In genomic region chr13:44934724-44935123, GRCh38 we compare ENCODE assay signal across 11 cellular contexts. TPM values are rescaled to one million over a fixed set of nuclear protein-coding genes. Genes with fewer than 3 reads are reported as not detected.
DNase-seq lines count a peak whose midpoint lies in the region; ATAC-seq and TF ChIP-seq lines count a peak whose summit lies in the region.
"Had no signal": no experiment of that assay in that cellular context is flagged by ENCODE, and none has a peak within 500 bp of the region (broad histone marks: within the 10 kb centered on the region; RNA-seq: fewer than 3 reads in every experiment).

No MANE protein-coding gene starts in this region.

- H3K4me1 Mint-ChIP-seq in HFFc6 (ENCODE audit: low read depth) = peaks cover 81% of the 10 kb centered on the region
- peaks cover 8% of the 10 kb centered on the region for H3K4me1 Mint-ChIP-seq in activated CD8-positive, alpha-beta T cell treated with anti-CD3 and anti-CD28 coated beads for 36 hours (ENCODE audit: low read depth)
- H3K4me1 Mint-ChIP-seq: T-cell had no signal

- POLR2A ChIA-PET in BJ (lab: Charles Lee) = no interaction called here
- POLR2A ChIA-PET in activated CD8-positive, alpha-beta T cell treated with anti-CD3 and anti-CD28 coated beads for 36 hours (lab: Charles Lee) = interaction anchor here (0.6 kb wide), 1 partner anchor 1208 kb away, joined by 3 read pairs; no protein-coding TSS in a partner anchor

- peak overlapping the region; percentile 17; the same call in 1 of the 2 replicates for H3K4me3 Mint-ChIP-seq in HFFc6
- H3K4me3 Mint-ChIP-seq in activated CD8-positive, alpha-beta T cell treated with anti-CD3 and anti-CD28 coated beads for 36 hours = no peak overlapping the region
- H3K4me3 Mint-ChIP-seq: T-cell had no signal

- H3K27me3 Mint-ChIP-seq in HFFc6 (ENCODE audit: insufficient read depth) = no peaks in the 10 kb centered on the region
- H3K27me3 Mint-ChIP-seq in activated CD8-positive, alpha-beta T cell treated with anti-CD3 and anti-CD28 coated beads for 36 hours = peaks cover 3% of the 10 kb centered on the region

- no peak overlapping the region for H3K4me3 ChIP-seq in BJ (ENCODE audit: low read depth, low read length)

- no peaks in the 10 kb centered on the region for H3K9me3 Mint-ChIP-seq in HFFc6
- no peaks in the 10 kb centered on the region for H3K9me3 Mint-ChIP-seq in activated CD8-positive, alpha-beta T cell treated with anti-CD3 and anti-CD28 coated beads for 36 hours
- H3K9me3 Mint-ChIP-seq: T-cell had no signal

- CTCF ChIA-PET in BJ (lab: Yijun Ruan, JAX) = interaction anchor here (1.2 kb wide), 1 partner anchor 1026 kb away, joined by 4 read pairs; no protein-coding TSS in a partner anchor
- CTCF ChIA-PET in activated CD8-positive, alpha-beta T cell treated with anti-CD3 and anti-CD28 coated beads for 36 hours (lab: Charles Lee) = interaction anchor here (0.6 to 1.7 kb wide), 3 partner anchors 8 to 450 kb away, joined by 3 to 5 read pairs (median 3); no protein-coding TSS in a partner anchor

- H3K36me3 Mint-ChIP-seq in HFFc6 (ENCODE audit: low read depth) = 0 out of 2 replicates have a peak, but pooled peaks cover 5% of the 10 kb centered on the region
- H3K36me3 Mint-ChIP-seq in activated CD8-positive, alpha-beta T cell treated with anti-CD3 and anti-CD28 coated beads for 36 hours (ENCODE audit: low read depth) = no peaks in the 10 kb centered on the region
- H3K36me3 Mint-ChIP-seq: T-cell had no signal

- peak; percentile 84 for ATAC-seq in activated CD8-positive, alpha-beta T cell treated with anti-CD3 and anti-CD28 coated beads for 36 hours
- ATAC-seq in GM21367 (IDR thresholded peaks at IDR 0.05; ENCODE audit: unreplicated experiment) (no peak), GM18861 (IDR thresholded peaks at IDR 0.05; ENCODE audit: unreplicated experiment) (no peak)
- ATAC-seq: T-cell had no signal

- intact Hi-C loops in activated CD8-positive, alpha-beta T cell treated with anti-CD3 and anti-CD28 coated beads for 36 hours (cut with micrococcal nuclease) = no loop called here

- no peaks in the 10 kb centered on the region for H3K27me3 ChIP-seq in BJ (ENCODE audit: control insufficient read depth, insufficient read depth, low read length)

- peak overlapping the region; percentile 95 for H3K27ac Mint-ChIP-seq in HFFc6
- peak overlapping the region; percentile 8 for H3K27ac Mint-ChIP-seq in activated CD8-positive, alpha-beta T cell treated with anti-CD3 and anti-CD28 coated beads for 36 hours
- H3K27ac Mint-ChIP-seq: T-cell had no signal

- DNase-seq in BJ (ENCODE audit: low read depth) (peak; percentile 31), HFFc6 (peak; percentile 28), glomerular visceral epithelial cell (ENCODE audit: extremely low spot score) (peak; percentile 72), occipital lobe (lab: John Stamatoyannopoulos, UW) (no peak), KG1 (lab: John Stamatoyannopoulos, UW) (no peak)
- DNase-seq in activated CD8-positive, alpha-beta T cell treated with anti-CD3 and anti-CD28 coated beads for 36 hours = no peak
- DNase-seq: NCI-H524; stimulated activated CD4-positive, alpha-beta T cell treated with anti-CD3 and anti-CD28 coated beads, Interleukin-1b, Interleukin-23, amount 100 ng/mL, for 48 hours; T-cell had no signal

- no peak for TF ChIP-seq CTCF in BJ (IDR thresholded peaks at IDR 0.05; ENCODE audit: insufficient read depth, low read depth, low read length)
- TF ChIP-seq CTCF in HFFc6 (IDR thresholded peaks at IDR 0.05) = no peak
- no peak for TF ChIP-seq CTCF in activated CD8-positive, alpha-beta T cell treated with anti-CD3 and anti-CD28 coated beads for 36 hours (IDR thresholded peaks at IDR 0.05)

- H3K36me3 ChIP-seq in BJ (ENCODE audit: control insufficient read depth, insufficient read depth, low read length) = no peaks in the 10 kb centered on the region

RNA-seq across cellular contexts. Expression of gene NUFIP1, which starts 54.5 kb away (rescaled TPM):
- polyA plus RNA-seq in BJ (2011; rRNA removed) = 0.64 and 1.2 TPM in 2 replicates
- 0.57 and 1.3 TPM in 2 replicates for polyA minus RNA-seq in BJ (2011; rRNA and poly(A)+ RNA removed)
- 1 to 10 TPM; 5.7 to 8.4 (median 7.3) TPM for total RNA-seq in HFFc6 (2021; fragmentation: NEBNext Ultra II Directional; extraction: Animal tissue kit (Norgen Biotek cat#: 25700))
- total RNA-seq in activated CD8-positive, alpha-beta T cell treated with anti-CD3 and anti-CD28 coated beads for 36 hours = 10 to 100 TPM; 10.4 to 11.2 TPM
- total RNA-seq in occipital lobe = 7.5 TPM

RNA-seq across cellular contexts. Expression of gene GPALPP1, which starts 54.6 kb away (rescaled TPM):
- polyA plus RNA-seq in BJ (2011; rRNA removed) = 10.4 and 19.8 TPM in 2 replicates
- 13.4 and 16.4 TPM in 2 replicates for polyA minus RNA-seq in BJ (2011; rRNA and poly(A)+ RNA removed)
- 10 to 100 TPM; 22.1 to 25.8 (median 23.5) TPM for total RNA-seq in HFFc6 (2021; fragmentation: NEBNext Ultra II Directional; extraction: Animal tissue kit (Norgen Biotek cat#: 25700))
- total RNA-seq in activated CD8-positive, alpha-beta T cell treated with anti-CD3 and anti-CD28 coated beads for 36 hours = 10 to 100 TPM; 30.4 to 31.6 TPM
- 48.2 TPM for total RNA-seq in occipital lobe

Comparison
In these comparisons a context has a peak if more than half of its experiments do, and no peak if none do; other contexts are left out.
1. DNase-seq: peak in BJ (single experiment), HFFc6 (single experiment) and glomerular visceral epithelial cell (single experiment); none in activated CD8-positive, alpha-beta T cell treated with anti-CD3 and anti-CD28 coated beads for 36 hours (single experiment), occipital lobe (single experiment) and KG1 (single experiment).